14 cellular contexts compared by ENCODE assay signal in the genomic region with DNA sequence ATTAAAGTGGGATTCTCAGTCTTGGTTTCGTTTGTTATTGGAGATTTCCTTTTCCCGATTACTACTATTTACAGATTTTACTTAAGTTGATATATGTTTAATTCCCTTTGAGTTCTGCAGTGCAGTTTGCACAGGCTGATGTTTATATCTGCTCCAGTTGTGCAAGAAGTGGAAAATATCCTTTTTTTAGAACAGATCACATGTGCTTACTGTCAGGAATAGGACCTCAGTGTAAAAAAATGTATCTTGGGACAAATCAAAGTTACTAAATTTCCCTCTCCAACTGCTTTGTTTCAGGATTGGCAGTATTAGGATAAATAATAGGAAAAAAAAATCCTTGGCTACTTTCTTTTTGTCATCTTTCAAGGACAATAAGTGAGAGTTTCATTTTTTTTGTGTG. TPM values are rescaled to one million over a fixed set of nuclear protein-coding genes. Genes with fewer than 3 reads are reported as not detected.
DNase-seq lines count a peak whose midpoint lies in the region; ATAC-seq and TF ChIP-seq lines count a peak whose summit lies in the region.
"Had no signal": no experiment of that assay in that cellular context is flagged by ENCODE, and none has a peak within 500 bp of the region (broad histone marks: within the 10 kb centered on the region; RNA-seq: fewer than 3 reads in every experiment).

No MANE protein-coding gene starts in this region.

- TF ChIP-seq CTCF in adrenal gland (IDR thresholded peaks at IDR 0.05) (no peak), fibroblast of villous mesenchyme (IDR thresholded peaks at IDR 0.05; ENCODE audit: insufficient read depth, low read depth, low read length) (no peak), parathyroid adenoma (IDR thresholded peaks at IDR 0.05) (no peak), upper lobe of right lung (IDR thresholded peaks at IDR 0.05) (no peak), H9 (conservative IDR thresholded peaks at IDR 0.05) (no peak)

- H3K4me1 ChIP-seq in adrenal gland (replicated peaks in 1 of 2) (peaks cover 15 to 38% of the 10 kb centered on the region in 2 donors), parathyroid adenoma (peaks cover 22% of the 10 kb centered on the region), upper lobe of right lung (peaks cover 35% of the 10 kb centered on the region), H9 (ENCODE audit: insufficient read depth, low read length) (peaks cover 2% of the 10 kb centered on the region; the same call in 1 of the 2 replicates)

- no peak overlapping the region for H2BK20ac ChIP-seq in H9 (ENCODE audit: low read depth, low read length, poor library complexity, severe bottlenecking)

- H3K4me2 ChIP-seq in parathyroid adenoma (ENCODE audit: low read length) (peak overlapping the region; percentile 43), H9 (ENCODE audit: insufficient read depth, insufficient read length, low read length) (no peak overlapping the region)

- H3K9me3 ChIP-seq in adrenal gland (replicated peaks in 1 of 3) (no peaks in the 10 kb centered on the region), parathyroid adenoma (ENCODE audit: control insufficient read depth, low read length) (no peaks in the 10 kb centered on the region), upper lobe of right lung (no peaks in the 10 kb centered on the region), H9 (ENCODE audit: control insufficient read depth, low read depth, low read length) (no peaks in the 10 kb centered on the region)

- no peak overlapping the region for H2BK5ac ChIP-seq in H9 (ENCODE audit: insufficient read length, low read length)

- no peak overlapping the region for H4K91ac ChIP-seq in H9 (ENCODE audit: insufficient read length, low read depth, low read length)

- peaks cover 3 to 8% of the 10 kb centered on the region in 2 experiments; a peak in 2 of 4 replicates for H3K4me1 Mint-ChIP-seq in H9
- H3K4me1 Mint-ChIP-seq: activated CD8-positive, alpha-beta memory T cell treated with anti-CD3 and anti-CD28 coated beads, Interleukin-2, amount 10 ng/mL, durations not matched to agents 7 days and 5 days had no signal

- H2AK5ac ChIP-seq in H9 (ENCODE audit: insufficient read length, low read length), result no peak overlapping the region

- H3K36me3 ChIP-seq in adrenal gland (replicated peaks in 1 of 2), result no peaks in the 10 kb centered on the region
- no peaks in the 10 kb centered on the region for H3K36me3 ChIP-seq in parathyroid adenoma (ENCODE audit: control insufficient read depth, insufficient read depth, low read length)
- H3K36me3 ChIP-seq in upper lobe of right lung, result no peaks in the 10 kb centered on the region

- peaks cover 14% of the 10 kb centered on the region for H3K27me3 Mint-ChIP-seq in H9 (ENCODE audit: low read depth)

- no peaks in the 10 kb centered on the region for H3K79me1 ChIP-seq in H9 (ENCODE audit: insufficient read depth, low read depth, low read length, poor library complexity, severe bottlenecking)

- H3K9ac ChIP-seq in parathyroid adenoma (no peak overlapping the region), H9 (ENCODE audit: extremely low read depth, insufficient read length, low read length) (no peak overlapping the region)

- no peak overlapping the region for H3K4me3 Mint-ChIP-seq in H9
- H3K4me3 Mint-ChIP-seq: activated CD8-positive, alpha-beta memory T cell treated with anti-CD3 and anti-CD28 coated beads, Interleukin-2, amount 10 ng/mL, durations not matched to agents 7 days and 5 days had no signal

- H3K23me2 ChIP-seq in H9 (ENCODE audit: insufficient read length, low read depth, low read length, poor library complexity, severe bottlenecking), result no peaks in the 10 kb centered on the region

- H2BK15ac ChIP-seq in H9 (ENCODE audit: low read depth, low read length), result no peak overlapping the region

- H3K27ac ChIP-seq in adrenal gland, result peak overlapping the region in 3 of 5 donors; percentile 7 to 14 (median 7)
- H3K27ac ChIP-seq in parathyroid adenoma, result no peak overlapping the region
- peak overlapping the region; percentile 34 for H3K27ac ChIP-seq in upper lobe of right lung
- H3K27ac ChIP-seq in H9 (ENCODE audit: insufficient read length, low read depth, low read length), result no peak overlapping the region

- DNase-seq in adrenal gland (no peak), fibroblast of villous mesenchyme (ENCODE audit: low read depth) (peak; percentile 83), upper lobe of right lung (no peak), OCI-M1 (lab: John Stamatoyannopoulos, UW) (no peak), H9 (no peak)
- DNase-seq: activated CD4-positive, CD25-positive, alpha-beta regulatory T cell treated with anti-CD3 and anti-CD28 coated beads, Interleukin-2, amount 50 U/mL, for 72 hours; activated CD8-positive, alpha-beta memory T cell treated with anti-CD3 and anti-CD28 coated beads, Interleukin-2, amount 10 ng/mL, durations not matched to agents 7 days and 5 days; C1 segment of cervical spinal cord; cortex of kidney; left colon; NCI-H1436 treated with DMSO at 0.1 percent for 48 hours; SIG-M5 had no signal

- no peak overlapping the region for H3K23ac ChIP-seq in H9 (ENCODE audit: insufficient read length, low read depth, low read length)

- no peaks in the 10 kb centered on the region for H4K20me1 ChIP-seq in H9 (ENCODE audit: control insufficient read depth, insufficient read depth, insufficient read length)

- no peak overlapping the region for H4K5ac ChIP-seq in H9 (ENCODE audit: insufficient read length, low read depth, low read length)

- 53 to 68% (median 61%) methylated on average over 2 of the region's 2 CpGs for WGBS in adrenal gland, 4 donors
- no CpG with 5 or more reads among the region's 2 CpGs for WGBS in H9 (ENCODE audit: extremely low coverage, insufficient read length, low lambda C conversion rate)

- no peak overlapping the region for H2BK12ac ChIP-seq in H9 (ENCODE audit: insufficient read length, low read depth, low read length)

- no peak overlapping the region for H3K4ac ChIP-seq in H9 (ENCODE audit: low read depth, low read length)

- H2AFZ ChIP-seq in parathyroid adenoma, result no peak overlapping the region
- no peak overlapping the region for H2AFZ ChIP-seq in H9 (ENCODE audit: low read length)

- H3K27ac Mint-ChIP-seq in H9, result no peak overlapping the region
- H3K27ac Mint-ChIP-seq: activated CD8-positive, alpha-beta memory T cell treated with anti-CD3 and anti-CD28 coated beads, Interleukin-2, amount 10 ng/mL, durations not matched to agents 7 days and 5 days had no signal

- no peaks in the 10 kb centered on the region for H3K36me3 Mint-ChIP-seq in H9 (ENCODE audit: insufficient read depth in 1 of 3, low read depth in 3 of 3)
- H3K36me3 Mint-ChIP-seq: activated CD8-positive, alpha-beta memory T cell treated with anti-CD3 and anti-CD28 coated beads, Interleukin-2, amount 10 ng/mL, durations not matched to agents 7 days and 5 days had no signal

- H3K79me2 ChIP-seq in parathyroid adenoma, result peaks cover 37% of the 10 kb centered on the region
- H3K79me2 ChIP-seq in H9 (ENCODE audit: insufficient read depth, low read length), result no peaks in the 10 kb centered on the region

- no peak overlapping the region for H2BK120ac ChIP-seq in H9 (ENCODE audit: low read depth, low read length, poor library complexity, severe bottlenecking)

- H4K8ac ChIP-seq in H9 (replicated peaks; ENCODE audit: insufficient read length, low read depth, low read length), result no peak overlapping the region

- no peak for TF ChIP-seq POLR2A in adrenal gland (IDR thresholded peaks at IDR 0.05)

- H3K18ac ChIP-seq in H9 (ENCODE audit: insufficient read length, low read depth, low read length), result no peak overlapping the region

- no peak overlapping the region for H3K14ac ChIP-seq in H9 (ENCODE audit: insufficient read depth, low read length)

- no peak overlapping the region for H3K56ac ChIP-seq in H9 (ENCODE audit: insufficient read length, low read depth, low read length)

- no peaks in the 10 kb centered on the region for H3K27me3 ChIP-seq in adrenal gland
- H3K27me3 ChIP-seq in parathyroid adenoma (ENCODE audit: control insufficient read depth, insufficient read depth, low read length), result no peaks in the 10 kb centered on the region
- H3K27me3 ChIP-seq in upper lobe of right lung, result no peaks in the 10 kb centered on the region
- H3K27me3 ChIP-seq in H9 (ENCODE audit: insufficient read depth, low read length), result no peaks in the 10 kb centered on the region

- intact Hi-C loops in adrenal gland (cut with DNase I), result no loop called here
- intact Hi-C loops in upper lobe of right lung (cut with DNase I), result no loop called here

- H3T11ph ChIP-seq in H9 (ENCODE audit: low read length), result no peak overlapping the region

- no peaks in the 10 kb centered on the region for H3K9me3 Mint-ChIP-seq in H9

- H3K4me3 ChIP-seq in adrenal gland (no peak overlapping the region), fibroblast of villous mesenchyme (ENCODE audit: low read depth, low read length) (no peak overlapping the region), parathyroid adenoma (ENCODE audit: low read depth, low read length) (peak overlapping the region; percentile 19), upper lobe of right lung (no peak overlapping the region)

- ATAC-seq in upper lobe of right lung (no peak), HG03135 (IDR thresholded peaks at IDR 0.05; ENCODE audit: unreplicated experiment) (no peak)
- ATAC-seq: activated CD8-positive, alpha-beta memory T cell treated with anti-CD3 and anti-CD28 coated beads, Interleukin-2, amount 10 ng/mL, durations not matched to agents 7 days and 5 days; left colon had no signal

RNA-seq across cellular contexts. Expression of gene MITF, which starts 6.9 kb away (rescaled TPM):
- total RNA-seq in adrenal gland, result 10 to 100 TPM in 6 of 8 donors, 1 to 10 TPM in 2; 7.5 to 23.4 (median 15.2) TPM
- polyA plus RNA-seq in adrenal gland, result 1 to 10 TPM; 2.4 to 9.2 (median 4.9) TPM
- 13.5 and 30.2 TPM in 2 replicates for total RNA-seq in fibroblast of villous mesenchyme
- 29.5 TPM for total RNA-seq in upper lobe of right lung
- total RNA-seq in H9 (2021), result 0.81 and 0.88 TPM in 2 replicates
- total RNA-seq: activated CD8-positive, alpha-beta memory T cell treated with anti-CD3 and anti-CD28 coated beads, Interleukin-2, amount 10 ng/mL, durations not matched to agents 7 days and 5 days had no signal

Comparison
In these comparisons a context has a peak if more than half of its experiments do, and no peak if none do; other contexts are left out.
1. H3K27ac ChIP-seq: peak in adrenal gland (3 of 5) and upper lobe of right lung (single experiment); none in parathyroid adenoma (single experiment) and H9 (single experiment).